8 cellular contexts compared by ENCODE assay signal in genomic region chr14:100192672-100193416, GRCh38. TPM values are rescaled to one million over a fixed set of nuclear protein-coding genes. Genes with fewer than 3 reads are reported as not detected.
A peak's percentile ranks its signal among the peaks of the same experiment; 100 is the strongest.
DNase-seq lines count a peak whose midpoint lies in the region; ATAC-seq, FAIRE-seq and TF ChIP-seq lines count a peak whose summit lies in the region.

No MANE protein-coding gene starts in this region.

- FAIRE-seq in H54 (lab: Jason Lieb, UNC): peak; percentile 96

- no peaks in the 10 kb centered on the region for H3K9me3 ChIP-seq in ES-I3 (ENCODE audit: control insufficient read depth, insufficient read depth, low read length)
- no peaks in the 10 kb centered on the region for H3K9me3 ChIP-seq in RWPE2 (ENCODE audit: severe bottlenecking)
- H3K9me3 ChIP-seq in neural cell (ENCODE audit: low read length): no peaks in the 10 kb centered on the region
- H3K9me3 ChIP-seq in stomach: no peaks in the 10 kb centered on the region

- H3K27me3 ChIP-seq in RWPE2 (ENCODE audit: insufficient read depth, poor library complexity, severe bottlenecking) (no peaks in the 10 kb centered on the region), neural cell (ENCODE audit: insufficient read depth, low read depth, low read length) (no peaks in the 10 kb centered on the region), stomach (no peaks in the 10 kb centered on the region)

- TF ChIP-seq POLR2A in H54 (IDR thresholded peaks at IDR 0.05; ENCODE audit: low read depth, low read length) (no peak), stomach (IDR thresholded peaks at IDR 0.05) (no peak)

- peak overlapping the region; percentile 89 for H2AFZ ChIP-seq in neural cell (ENCODE audit: low read depth, low read length)

- peak; percentile 100 for ATAC-seq in RWPE2 (ENCODE audit: low read depth)

- H3K4me2 ChIP-seq in neural cell (ENCODE audit: low read length): peak overlapping the region; percentile 24

- H3K79me2 ChIP-seq in neural cell (replicated peaks; ENCODE audit: insufficient read depth, low read length): no peaks in the 10 kb centered on the region

- TF ChIP-seq EP300 in neural cell (conservative IDR thresholded peaks at IDR 0.05; ENCODE audit: poor library complexity, severe bottlenecking): no peak
- no peak for TF ChIP-seq EP300 in stomach (IDR thresholded peaks at IDR 0.05)

- H3K27ac ChIP-seq in RWPE2 (ENCODE audit: poor library complexity, severe bottlenecking): peak overlapping the region; percentile 63
- peak overlapping the region; percentile 24 for H3K27ac ChIP-seq in neural cell (ENCODE audit: low read length)
- peak overlapping the region; percentile 88 to 95 (median 90) for H3K27ac ChIP-seq in stomach

- H3K9ac ChIP-seq in ES-I3 (ENCODE audit: low read depth, low read length) (peak overlapping the region; percentile 38; the same call in 1 of the 2 replicates), neural cell (ENCODE audit: low read length) (peak overlapping the region; percentile 56)

- H3K4me3 ChIP-seq in RWPE2 (ENCODE audit: severe bottlenecking) (peak overlapping the region; percentile 26), fibroblast of the aortic adventitia (ENCODE audit: low read depth, low read length) (peak overlapping the region; percentile 66), neural cell (ENCODE audit: low read length) (peak overlapping the region; percentile 66), stomach (peak overlapping the region; percentile 38 to 42 (median 39))

- TF ChIP-seq CTCF in RWPE2 (IDR thresholded peaks at IDR 0.05; ENCODE audit: poor library complexity, severe bottlenecking) (peak; percentile 99), fibroblast of the aortic adventitia (IDR thresholded peaks at IDR 0.05; ENCODE audit: insufficient read depth, low read length) (peak; percentile 88), neural cell (IDR thresholded peaks at IDR 0.05; ENCODE audit: poor library complexity, severe bottlenecking) (peak; percentile 98), stomach (IDR thresholded peaks at IDR 0.05) (peak in 6 of 7 experiments; percentile 74 to 96 (median 84))

- peak; percentile 88 for TF ChIP-seq RAD21 in neural cell (conservative IDR thresholded peaks at IDR 0.05)

- no peaks in the 10 kb centered on the region for H3F3A ChIP-seq in neural cell (ENCODE audit: insufficient read depth, low read length, poor library complexity, severe bottlenecking)

- peak; percentile 100 for DNase-seq in H54 (ENCODE audit: insufficient read length, low spot score)
- DNase-seq in LoVo (ENCODE audit: low spot score): peak; percentile 98
- peak; percentile 100 for DNase-seq in RWPE2 (ENCODE audit: low spot score)
- DNase-seq in activated effector memory CD4-positive, alpha-beta T cell treated with anti-CD3 and anti-CD28 coated beads, Interleukin-2, amount 50 U/mL, for 16 hours: peak; percentile 100
- peak; percentile 94 for DNase-seq in fibroblast of the aortic adventitia (ENCODE audit: low read depth)
- peak; percentile 100 for DNase-seq in stomach

- intact Hi-C loops in stomach (cut with DNase I; ENCODE audit: low total_unique reads): no loop called here

- H3K4me1 ChIP-seq in ES-I3 (ENCODE audit: insufficient read depth, low read length) (peaks cover 4% of the 10 kb centered on the region), RWPE2 (ENCODE audit: insufficient read depth, poor library complexity, severe bottlenecking) (peaks cover 9% of the 10 kb centered on the region), stomach (peaks cover 22 to 36% (median 31%) of the 10 kb centered on the region in 4 donors)

- H3K36me3 ChIP-seq in ES-I3 (ENCODE audit: insufficient read depth, low read length): no peaks in the 10 kb centered on the region
- H3K36me3 ChIP-seq in RWPE2 (ENCODE audit: low read depth): no peaks in the 10 kb centered on the region
- no peaks in the 10 kb centered on the region for H3K36me3 ChIP-seq in neural cell (ENCODE audit: insufficient read depth, low read length)
- no peaks in the 10 kb centered on the region for H3K36me3 ChIP-seq in stomach

- H3K9me2 ChIP-seq in neural cell (ENCODE audit: insufficient read depth, low read length): no peaks in the 10 kb centered on the region

- no peaks in the 10 kb centered on the region for H4K20me1 ChIP-seq in neural cell (ENCODE audit: insufficient read depth)

- 1 to 5% (median 2%) methylated on average over 6 to 62 of the region's 62 CpGs for WGBS in stomach, 5 donors

TF ChIP-seq in neural cell, 6 proteins besides CTCF, POLR2A, EP300 and RAD21:
- TF ChIP-seq REST (IDR thresholded peaks at IDR 0.05; ENCODE audit: borderline replicate concordance) (no peak), POLR2AphosphoS5 (IDR thresholded peaks at IDR 0.05) (peak; percentile 52), MXI1 (conservative IDR thresholded peaks at IDR 0.05; ENCODE audit: poor library complexity, severe bottlenecking) (peak; percentile 67), EZH2 (IDR thresholded peaks at IDR 0.05; ENCODE audit: borderline replicate concordance, insufficient read depth, low read length, poor library complexity, severe bottlenecking) (no peak), SMC3 (conservative IDR thresholded peaks at IDR 0.05; ENCODE audit: poor library complexity) (peak; percentile 85), TAF1 (IDR thresholded peaks at IDR 0.05; ENCODE audit: low read depth) (no peak)

RNA-seq across cellular contexts. Expression of gene DEGS2, which starts 33.4 kb away (rescaled TPM):
- total RNA-seq in fibroblast of the aortic adventitia (ENCODE audit: low replicate concordance): 0.16 TPM in 1 of 2 replicates, not detected in the other
- polyA plus RNA-seq in neural cell: 0.37 TPM in 1 of 2 replicates, not detected in the other
- polyA minus RNA-seq in neural cell: 0.23 and 0.24 TPM in 2 replicates
- 10 to 100 TPM in 4 of 5 donors, 1 to 10 TPM in 1; 1.2 to 53.0 (median 25.0) TPM for total RNA-seq in stomach
- 1 to 10 TPM; 4.3 to 8.6 (median 7.7) TPM for polyA plus RNA-seq in stomach

RNA-seq across cellular contexts. Expression of gene YY1, which starts 46.1 kb away (rescaled TPM):
- total RNA-seq in fibroblast of the aortic adventitia (ENCODE audit: low replicate concordance) (43.3 and 47.3 TPM in 2 replicates), stomach (10 to 100 TPM; 33.0 to 68.1 (median 57.8) TPM)
- polyA plus RNA-seq in neural cell (50.4 and 52.8 TPM in 2 replicates), stomach (10 to 100 TPM; 23.0 to 27.0 (median 26.3) TPM)
- polyA minus RNA-seq in neural cell: 60.4 and 60.9 TPM in 2 replicates

Comparison
In these comparisons a context has a peak if more than half of its experiments do, and no peak if none do; other contexts are left out.
1. Peak in every context shown above with its lines: DNase-seq, ATAC-seq, H3K4me3 ChIP-seq and H3K27ac ChIP-seq.
2. H3K27ac ChIP-seq: peak in every context shown above with its lines; median percentile 90 in stomach; 63 in RWPE2; 24 in neural cell.